Comparison of ENCODE assay signal across 22 cellular contexts in the genomic region with DNA sequence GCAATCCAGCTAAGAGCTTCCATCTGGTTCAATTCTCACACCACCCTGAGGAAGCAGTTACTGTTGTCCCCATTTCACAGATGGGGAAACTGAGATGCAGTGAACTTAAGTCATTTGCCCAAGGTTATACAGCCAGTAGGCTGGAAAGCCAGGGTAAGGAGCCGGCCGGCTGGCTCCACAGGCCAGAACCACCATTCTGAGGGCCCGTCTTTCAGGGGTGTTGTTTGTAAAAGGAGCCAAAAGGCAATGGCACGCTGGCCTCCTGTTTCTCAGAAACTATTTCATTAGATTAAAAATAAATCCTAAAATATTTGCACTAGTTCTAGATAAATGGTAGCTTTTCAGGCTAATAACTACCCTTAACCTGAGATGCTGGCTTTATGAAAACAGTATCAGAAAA.
"Had no signal": no experiment of that assay in that cellular context is flagged by ENCODE, and none has a peak within 500 bp of the region (broad histone marks: within the 10 kb centered on the region; RNA-seq: fewer than 3 reads in every experiment).

No MANE protein-coding gene starts in this region.

- H3K36me3 Mint-ChIP-seq: brain had no signal

- H3K27me3 ChIP-seq: suprapubic skin, transverse colon, vagina had no signal

- H3K27ac ChIP-seq: neutrophil, parathyroid adenoma, suprapubic skin, transverse colon, vagina had no signal

- H3K4me3 ChIP-seq: mucosa of descending colon, smooth muscle cell, suprapubic skin, transverse colon, vagina had no signal

- DNase-seq: activated CD4-positive, alpha-beta T cell treated with anti-CD3 and anti-CD28 coated beads, Interleukin-2, amount 10 ng/mL, durations not matched to agents 7 days and 5 days; activated gamma-delta T cell; anterior cingulate cortex; caudate nucleus; effector memory CD8-positive, alpha-beta T cell; immature natural killer cell; kidney glomerular epithelial cell; left ventricle myocardium superior; mucosa of descending colon; naive B cell; stimulated activated CD4-positive, alpha-beta T cell treated with anti-CD3 and anti-CD28 coated beads, Interleukin-4, amount 100 ng/mL, for 1 hour; stimulated activated naive CD8-positive, alpha-beta T cell treated with anti-CD3 and anti-CD28 coated beads, Interleukin-15, amount 100 ng/mL, for 72 hours; T-cell; transverse colon had no signal

- H2AFZ ChIP-seq: parathyroid adenoma had no signal

- H3K9me3 Mint-ChIP-seq: effector memory CD8-positive, alpha-beta T cell; T-cell had no signal

- H3K4me3 Mint-ChIP-seq: activated CD4-positive, alpha-beta T cell treated with anti-CD3 and anti-CD28 coated beads, Interleukin-2, amount 10 ng/mL, durations not matched to agents 7 days and 5 days; brain; naive B cell had no signal

- H3K4me2 ChIP-seq: smooth muscle cell had no signal

- H3K4me1 ChIP-seq: parathyroid adenoma, transverse colon had no signal

- H3K4me1 Mint-ChIP-seq: brain had no signal

- H3K27ac Mint-ChIP-seq: brain had no signal

- H3K27me3 Mint-ChIP-seq: activated CD4-positive, alpha-beta T cell treated with anti-CD3 and anti-CD28 coated beads, Interleukin-2, amount 10 ng/mL, durations not matched to agents 7 days and 5 days; effector memory CD8-positive, alpha-beta T cell; naive B cell; stimulated activated naive CD8-positive, alpha-beta T cell treated with anti-CD3 and anti-CD28 coated beads, Interleukin-15, amount 100 ng/mL, for 72 hours; T-cell had no signal

- H3K79me2 ChIP-seq: parathyroid adenoma had no signal

- H3K36me3 ChIP-seq: neutrophil, transverse colon, vagina had no signal

- H3K9me3 ChIP-seq: mucosa of descending colon, neutrophil, suprapubic skin, transverse colon, vagina had no signal

- ATAC-seq: activated CD4-positive, CD25-positive, alpha-beta regulatory T cell treated with anti-CD3 and anti-CD28 coated beads, Interleukin-2, amount 50 U/mL, for 24 hours; effector memory CD8-positive, alpha-beta T cell; left ventricle myocardium superior; mucosa of descending colon; sciatic nerve; stimulated activated naive CD8-positive, alpha-beta T cell treated with anti-CD3 and anti-CD28 coated beads, Interleukin-15, amount 100 ng/mL, for 72 hours; T-cell had no signal

- H3K9ac ChIP-seq: parathyroid adenoma had no signal
